Comparison of ENCODE assay signal across 8 cellular contexts in genomic region chr7:1693991-1694524, GRCh38. TPM values are rescaled to one million over a fixed set of nuclear protein-coding genes. Genes with fewer than 3 reads are reported as not detected.
DNase-seq lines count a peak whose midpoint lies in the region; ATAC-seq and TF ChIP-seq lines count a peak whose summit lies in the region.

No MANE protein-coding gene starts in this region.

- H3K36me3 Mint-ChIP-seq in activated T-cell treated with anti-CD3 and anti-CD28 coated beads, Interleukin-2, amount 50 U/mL, for 24 hours (ENCODE audit: low read depth), result no peaks in the 10 kb centered on the region
- no peaks in the 10 kb centered on the region for H3K36me3 Mint-ChIP-seq in WTC11
- no peaks in the 10 kb centered on the region for H3K36me3 Mint-ChIP-seq in activated T-helper 2 cell treated with anti-CD3 and anti-CD28 coated beads, Interferon-gamma antibody, Interleukin-2, Interleukin-4, amounts not matched to agents 10 μg/mL and 5 μg/mL and 100 μg/mL, durations not matched to agents 14 hours and 24 hours and 36 hours (ENCODE audit: low read depth)

- peak; percentile 76 for ATAC-seq in WTC11
- no peak for ATAC-seq in GM19455 (IDR thresholded peaks at IDR 0.05; ENCODE audit: unreplicated experiment)

- TF ChIP-seq CTCF in WTC11 (IDR thresholded peaks at IDR 0.05) (no peak), testis (IDR thresholded peaks at IDR 0.05) (no peak)

- H3K27me3 ChIP-seq in testis, result no peaks in the 10 kb centered on the region

- H3K36me3 ChIP-seq in testis (ENCODE audit: low read depth, missing control alignments), result no peaks in the 10 kb centered on the region

- intact Hi-C loops in testis (cut with DNase I; ENCODE audit: low total_unique reads), result no loop called here
- intact Hi-C loops in activated T-helper 2 cell treated with anti-CD3 and anti-CD28 coated beads, Interferon-gamma antibody, Interleukin-2, Interleukin-4, amounts not matched to agents 10 μg/mL and 5 μg/mL and 100 μg/mL, durations not matched to agents 14 hours and 24 hours and 36 hours (cut with micrococcal nuclease), result no loop called here

- H3K27ac Mint-ChIP-seq in activated T-cell treated with anti-CD3 and anti-CD28 coated beads, Interleukin-2, amount 50 U/mL, for 24 hours, result no peak overlapping the region
- H3K27ac Mint-ChIP-seq in WTC11, result no peak overlapping the region
- H3K27ac Mint-ChIP-seq in activated T-helper 2 cell treated with anti-CD3 and anti-CD28 coated beads, Interferon-gamma antibody, Interleukin-2, Interleukin-4, amounts not matched to agents 10 μg/mL and 5 μg/mL and 100 μg/mL, durations not matched to agents 14 hours and 24 hours and 36 hours, result no peak overlapping the region

- WGBS in testis, 2 donors, result 50 to 62% methylated on average over 9 to 16 of the region's 16 CpGs

- H3K4me3 ChIP-seq in testis, result no peak overlapping the region

- H3K4me1 Mint-ChIP-seq in activated T-cell treated with anti-CD3 and anti-CD28 coated beads, Interleukin-2, amount 50 U/mL, for 24 hours (ENCODE audit: low read depth), result no peaks in the 10 kb centered on the region
- H3K4me1 Mint-ChIP-seq in WTC11, result peaks cover 18% of the 10 kb centered on the region
- no peaks in the 10 kb centered on the region for H3K4me1 Mint-ChIP-seq in activated T-helper 2 cell treated with anti-CD3 and anti-CD28 coated beads, Interferon-gamma antibody, Interleukin-2, Interleukin-4, amounts not matched to agents 10 μg/mL and 5 μg/mL and 100 μg/mL, durations not matched to agents 14 hours and 24 hours and 36 hours (ENCODE audit: low read depth)

- TF ChIP-seq POLR2A in testis (IDR thresholded peaks at IDR 0.05), result no peak

- H3K4me1 ChIP-seq in testis, result no peaks in the 10 kb centered on the region

- no peaks in the 10 kb centered on the region for H3K9me3 Mint-ChIP-seq in activated T-cell treated with anti-CD3 and anti-CD28 coated beads, Interleukin-2, amount 50 U/mL, for 24 hours
- peaks cover 5% of the 10 kb centered on the region for H3K9me3 Mint-ChIP-seq in WTC11
- no peaks in the 10 kb centered on the region for H3K9me3 Mint-ChIP-seq in activated T-helper 2 cell treated with anti-CD3 and anti-CD28 coated beads, Interferon-gamma antibody, Interleukin-2, Interleukin-4, amounts not matched to agents 10 μg/mL and 5 μg/mL and 100 μg/mL, durations not matched to agents 14 hours and 24 hours and 36 hours

- peak; percentile 20 for DNase-seq in activated T-cell treated with anti-CD3 and anti-CD28 coated beads, Interleukin-2, amount 50 U/mL, for 24 hours
- DNase-seq in activated T-cell treated with anti-CD3 and anti-CD28 coated beads, Interleukin-2, amount 50 U/mL, for 48 hours, result no peak
- DNase-seq in WTC11 (ENCODE audit: low spot score), result peak; percentile 82
- DNase-seq in iPS-NIHi11 (ENCODE audit: low spot score), result peak; percentile 81
- peak; percentile 62 for DNase-seq in testis
- no peak for DNase-seq in AG08396 (ENCODE audit: low spot score)
- no peak for DNase-seq in activated T-helper 2 cell treated with anti-CD3 and anti-CD28 coated beads, Interferon-gamma antibody, Interleukin-2, Interleukin-4, amounts not matched to agents 10 μg/mL and 5 μg/mL and 100 μg/mL, durations not matched to agents 14 hours and 24 hours and 36 hours (ENCODE audit: low spot score)

- POLR2A ChIA-PET in WTC11 (lab: Charles Lee), result no interaction called here

- H3K9me3 ChIP-seq in testis, result no peaks in the 10 kb centered on the region

- CTCF ChIA-PET in WTC11 (lab: Charles Lee), result interaction anchor here (0.5 to 1.9 kb wide), 5 partner anchors 16 to 693 kb away, joined by 3 to 6 read pairs (median 3); no protein-coding TSS in a partner anchor

- H3K4me3 Mint-ChIP-seq in activated T-cell treated with anti-CD3 and anti-CD28 coated beads, Interleukin-2, amount 50 U/mL, for 24 hours, result no peak overlapping the region
- H3K4me3 Mint-ChIP-seq in WTC11, result no peak overlapping the region
- H3K4me3 Mint-ChIP-seq in activated T-helper 2 cell treated with anti-CD3 and anti-CD28 coated beads, Interferon-gamma antibody, Interleukin-2, Interleukin-4, amounts not matched to agents 10 μg/mL and 5 μg/mL and 100 μg/mL, durations not matched to agents 14 hours and 24 hours and 36 hours (ENCODE audit: low read depth), result no peak overlapping the region

- H3K27ac ChIP-seq in testis, result no peak overlapping the region

- H3K27me3 Mint-ChIP-seq in activated T-cell treated with anti-CD3 and anti-CD28 coated beads, Interleukin-2, amount 50 U/mL, for 24 hours, result peaks cover 13% of the 10 kb centered on the region
- no peaks in the 10 kb centered on the region; the same call in 1 of the 2 replicates for H3K27me3 Mint-ChIP-seq in WTC11 (ENCODE audit: low read depth)
- no peaks in the 10 kb centered on the region for H3K27me3 Mint-ChIP-seq in activated T-helper 2 cell treated with anti-CD3 and anti-CD28 coated beads, Interferon-gamma antibody, Interleukin-2, Interleukin-4, amounts not matched to agents 10 μg/mL and 5 μg/mL and 100 μg/mL, durations not matched to agents 14 hours and 24 hours and 36 hours (ENCODE audit: low read depth)

TF ChIP-seq in WTC11, 78 proteins besides CTCF, POLR2A, EP300 and RAD21:
- TF ChIP-seq SMAD4 (CRISPR knock-in tag; IDR thresholded peaks at IDR 0.05), result no peak
- TF ChIP-seq ZNF423 (CRISPR knock-in tag; IDR thresholded peaks at IDR 0.05), result peak; percentile 20; the same call in 1 of the 2 replicates
- TF ChIP-seq MLX (CRISPR knock-in tag; IDR thresholded peaks at IDR 0.05), result no peak

RNA-seq across cellular contexts. Expression of gene ELFN1, which starts 24.0 kb away (rescaled TPM):
- total RNA-seq in WTC11 (2021), result 4.1 to 4.6 TPM (median 4.4 TPM) in 3 replicates
- 1 to 10 TPM; 2.8 to 3.2 TPM for total RNA-seq in testis
- 2.3 TPM for polyA plus RNA-seq in testis (ENCODE audit: insufficient read depth, low read depth, low replicate concordance)
- not detected in 2 replicates for total RNA-seq in activated T-helper 2 cell treated with anti-CD3 and anti-CD28 coated beads, Interferon-gamma antibody, Interleukin-2, Interleukin-4, amounts not matched to agents 10 μg/mL and 5 μg/mL and 100 μg/mL, durations not matched to agents 14 hours and 24 hours and 36 hours

Comparison
In these comparisons a context has a peak if more than half of its experiments do, and no peak if none do; other contexts are left out.
1. DNase-seq: peak in activated T-cell treated with anti-CD3 and anti-CD28 coated beads, Interleukin-2, amount 50 U/mL, for 24 hours (single experiment), WTC11 (single experiment), iPS-NIHi11 (single experiment) and testis (single experiment); none in activated T-cell treated with anti-CD3 and anti-CD28 coated beads, Interleukin-2, amount 50 U/mL, for 48 hours (0 of 2), AG08396 (single experiment) and activated T-helper 2 cell treated with anti-CD3 and anti-CD28 coated beads, Interferon-gamma antibody, Interleukin-2, Interleukin-4, amounts not matched to agents 10 μg/mL and 5 μg/mL and 100 μg/mL, durations not matched to agents 14 hours and 24 hours and 36 hours (single experiment).